ENCODE assay signal across 1 cellular context in genomic region chr17:39014044-39014794, GRCh38.
TF ChIP-seq lines count a peak whose summit lies in the region.

No MANE protein-coding gene starts in this region.

TF ChIP-seq in H1, 55 proteins besides CTCF, POLR2A, EP300 and RAD21 (continued from another document):
- TF ChIP-seq USF2 (IDR thresholded peaks at IDR 0.05; ENCODE audit: low read length) (no peak), RNF2 (IDR thresholded peaks at IDR 0.05; ENCODE audit: borderline replicate concordance, low read depth, low read length, missing control alignments, poor library complexity, severe bottlenecking) (no peak), FOSL1 (IDR thresholded peaks at IDR 0.05; ENCODE audit: insufficient read depth, low read depth, low read length) (no peak), SRF (IDR thresholded peaks at IDR 0.05; ENCODE audit: low read depth, low read length) (no peak), E2F6 (IDR thresholded peaks at IDR 0.05) (no peak), JUND (IDR thresholded peaks at IDR 0.05; ENCODE audit: low read length) (no peak), SIN3A (conservative IDR thresholded peaks at IDR 0.05 in 1 of 2, IDR thresholded peaks at IDR 0.05 in 1 of 2; ENCODE audit: low read depth in 1 of 2, low read length in 2 of 2) (no peak), TAF7 (optimal IDR thresholded peaks at IDR 0.05; ENCODE audit: borderline replicate concordance, low read depth, low read length) (no peak), ASH2L (IDR thresholded peaks at IDR 0.05; ENCODE audit: low read length) (no peak), SP1 (IDR thresholded peaks at IDR 0.05; ENCODE audit: low read depth, low read length) (no peak), SIRT6 (IDR thresholded peaks at IDR 0.05; ENCODE audit: low read length) (no peak), MAFK (IDR thresholded peaks at IDR 0.05; ENCODE audit: low read depth, low read length) (no peak), SUZ12 (IDR thresholded peaks at IDR 0.05; ENCODE audit: low read length) (no peak), CTBP2 (IDR thresholded peaks at IDR 0.05; ENCODE audit: borderline replicate concordance, insufficient read depth, insufficient read length, low read length) (no peak)
TF ChIP-seq in H1: peak in this region for 0.
